11 cellular contexts compared by ENCODE assay signal in the genomic region with DNA sequence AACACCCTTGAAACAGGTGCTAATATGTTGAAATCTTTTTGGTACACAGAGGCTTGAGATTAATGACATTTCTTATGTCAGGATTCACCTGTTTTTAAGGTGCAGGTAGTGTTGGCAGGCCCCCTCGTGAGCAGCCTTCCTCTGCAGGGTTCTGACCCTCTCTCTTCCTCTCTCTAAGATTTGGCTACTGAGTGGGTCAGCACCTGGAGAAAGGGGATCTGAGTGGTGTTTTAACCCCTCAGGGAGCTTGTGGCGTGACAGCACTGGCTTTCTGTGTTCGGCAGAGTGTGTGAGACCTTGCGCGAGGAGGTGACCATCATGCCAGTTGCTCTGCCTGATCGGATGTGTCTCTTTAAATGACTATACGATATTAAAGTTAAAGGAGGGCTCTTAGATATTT. TPM values are rescaled to one million over a fixed set of nuclear protein-coding genes. Genes with fewer than 3 reads are reported as not detected.
A peak's percentile ranks its signal among the peaks of the same experiment; 100 is the strongest.
DNase-seq lines count a peak whose midpoint lies in the region; ATAC-seq and TF ChIP-seq lines count a peak whose summit lies in the region.
"Had no signal": no experiment of that assay in that cellular context is flagged by ENCODE, and none has a peak within 500 bp of the region (broad histone marks: within the 10 kb centered on the region; RNA-seq: fewer than 3 reads in every experiment).

No MANE protein-coding gene starts in this region.

- peaks cover 19% of the 10 kb centered on the region for H3K36me3 Mint-ChIP-seq in effector memory CD8-positive, alpha-beta T cell (ENCODE audit: insufficient read depth)

- H3K27me3 Mint-ChIP-seq in effector memory CD8-positive, alpha-beta T cell, result no peaks in the 10 kb centered on the region

- WGBS in lower leg skin, 2 donors, result 72 to 94% methylated on average over 7 of the region's 7 CpGs

- no peak overlapping the region for H3K4me3 ChIP-seq in lower leg skin (ENCODE audit: low read depth, poor library complexity, severe bottlenecking)
- H3K4me3 ChIP-seq: dorsolateral prefrontal cortex, hepatocyte had no signal

- intact Hi-C loops in lower leg skin (cut with DNase I; ENCODE audit: low total_unique reads) (no loop called here), Right ventricle myocardium inferior (cut with DNase I) (no loop called here)

- DNase-seq in effector memory CD8-positive, alpha-beta T cell, result no peak
- DNase-seq in lower leg skin (ENCODE audit: low spot score in 2 of 2) (no peak), NCI-H146 treated with DMSO at 0.1 percent for 48 hours (lab: John Stamatoyannopoulos, UW; ENCODE audit: unreplicated experiment) (no peak), NCI-H82 treated with DMSO at 0.1 percent for 48 hours (lab: John Stamatoyannopoulos, UW; ENCODE audit: unreplicated experiment) (no peak), Right ventricle myocardium inferior (ENCODE audit: missing footprints) (no peak)
- DNase-seq: DMS79, dorsolateral prefrontal cortex had no signal

- TF ChIP-seq POLR2A in lower leg skin (IDR thresholded peaks at IDR 0.05), result no peak

- H3K4me1 Mint-ChIP-seq in effector memory CD8-positive, alpha-beta T cell (ENCODE audit: low read depth in 2 of 2), result peaks cover 20 to 46% of the 10 kb centered on the region in 2 donors

- H3K9me3 Mint-ChIP-seq in effector memory CD8-positive, alpha-beta T cell, result no peaks in the 10 kb centered on the region

- H3K27ac Mint-ChIP-seq in effector memory CD8-positive, alpha-beta T cell, result peak overlapping the region; percentile 46 to 59

- ATAC-seq in GM18502 (IDR thresholded peaks at IDR 0.05; ENCODE audit: poor library complexity, unreplicated experiment) (peak; percentile 38), GM19455 (IDR thresholded peaks at IDR 0.05; ENCODE audit: unreplicated experiment) (peak; percentile 25), HG03342 (IDR thresholded peaks at IDR 0.05; ENCODE audit: unreplicated experiment) (peak; percentile 41), Right ventricle myocardium inferior (no peak)
- ATAC-seq in effector memory CD8-positive, alpha-beta T cell (replicated peaks), result no peak

- TF ChIP-seq CTCF in lower leg skin (IDR thresholded peaks at IDR 0.05), result no peak

- H3K4me3 Mint-ChIP-seq in effector memory CD8-positive, alpha-beta T cell, result no peak overlapping the region

RNA-seq across cellular contexts. Expression of a gene that starts 37.1 kb away (rescaled TPM):
- total RNA-seq in lower leg skin (10 to 100 TPM; 23.2 to 41.5 (median 32.6) TPM), Right ventricle myocardium inferior (8.3 TPM)

Comparison
In these comparisons a context has a peak if more than half of its experiments do, and no peak if none do; other contexts are left out.
1. ATAC-seq: peak in GM18502 (single experiment), GM19455 (single experiment) and HG03342 (single experiment); none in effector memory CD8-positive, alpha-beta T cell (single experiment) and Right ventricle myocardium inferior (single experiment).